In genomic region chrX:40105791-40106676, GRCh38 we compare ENCODE assay signal across 1 cellular context.
TF ChIP-seq lines count a peak whose summit lies in the region.

No MANE protein-coding gene starts in this region.

TF ChIP-seq in HepG2, 621 proteins besides CTCF, POLR2A, EP300 and RAD21 (continued from another document and continues in another):
- TF ChIP-seq SNAPC4 (CRISPR knock-in tag; IDR thresholded peaks at IDR 0.05): no peak
- no peak for TF ChIP-seq ZNF354B (CRISPR knock-in tag; IDR thresholded peaks at IDR 0.05)
- TF ChIP-seq NFYC (CRISPR knock-in tag; IDR thresholded peaks at IDR 0.05): no peak
- TF ChIP-seq, protein P1, sequence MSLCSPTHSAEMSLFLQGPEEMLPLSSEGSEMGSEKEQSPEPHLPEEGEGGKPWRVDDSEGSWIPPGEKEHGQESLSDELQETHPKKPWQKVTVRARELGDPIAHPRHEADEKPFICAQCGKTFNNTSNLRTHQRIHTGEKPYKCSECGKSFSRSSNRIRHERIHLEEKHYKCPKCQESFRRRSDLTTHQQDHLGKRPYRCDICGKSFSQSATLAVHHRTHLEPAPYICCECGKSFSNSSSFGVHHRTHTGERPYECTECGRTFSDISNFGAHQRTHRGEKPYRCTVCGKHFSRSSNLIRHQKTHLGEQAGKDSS (CRISPR knock-in tag; IDR thresholded peaks at IDR 0.05; ENCODE audit: borderline replicate concordance, low read depth): no peak
- TF ChIP-seq HMGA1 (CRISPR knock-in tag; conservative IDR thresholded peaks at IDR 0.05): no peak
- TF ChIP-seq SSRP1 (CRISPR knock-in tag; IDR thresholded peaks at IDR 0.05): no peak
- no peak for TF ChIP-seq DDIT3 (CRISPR knock-in tag; IDR thresholded peaks at IDR 0.05)
- TF ChIP-seq TBL1XR1 (IDR thresholded peaks at IDR 0.05; ENCODE audit: borderline replicate concordance, low read length, partially characterized antibody): no peak
- TF ChIP-seq KLF11 (CRISPR knock-in tag; IDR thresholded peaks at IDR 0.05): no peak
- peak; percentile 19; the same call in 1 of the 2 replicates for TF ChIP-seq TBX2 (CRISPR knock-in tag; IDR thresholded peaks at IDR 0.05; ENCODE audit: borderline replicate concordance)
- no peak for TF ChIP-seq ADNP (CRISPR knock-in tag; IDR thresholded peaks at IDR 0.05)
- peak; percentile 50 for TF ChIP-seq GMEB1 (CRISPR knock-in tag; IDR thresholded peaks at IDR 0.05; ENCODE audit: borderline replicate concordance)
- TF ChIP-seq RBAK (CRISPR knock-in tag; IDR thresholded peaks at IDR 0.05): no peak; the same call in 1 of the 2 replicates
- no peak for TF ChIP-seq AHR (CRISPR knock-in tag; IDR thresholded peaks at IDR 0.05)
- TF ChIP-seq ZNF83 (CRISPR knock-in tag; IDR thresholded peaks at IDR 0.05; ENCODE audit: borderline replicate concordance): no peak
- no peak for TF ChIP-seq RAD51 (IDR thresholded peaks at IDR 0.05; ENCODE audit: borderline replicate concordance)
- no peak for TF ChIP-seq NR2F1 (CRISPR knock-in tag; IDR thresholded peaks at IDR 0.05)
- TF ChIP-seq PAX8 (CRISPR knock-in tag; IDR thresholded peaks at IDR 0.05; ENCODE audit: borderline replicate concordance): no peak
- peak; percentile 13; the same call in 1 of the 2 replicates for TF ChIP-seq ZC3H4 (CRISPR knock-in tag; IDR thresholded peaks at IDR 0.05; ENCODE audit: borderline replicate concordance)
- TF ChIP-seq HNF1A (IDR thresholded peaks at IDR 0.05; ENCODE audit: low read depth): no peak
- TF ChIP-seq HNF1A (CRISPR knock-in tag; IDR thresholded peaks at IDR 0.05; ENCODE audit: borderline replicate concordance): no peak
- TF ChIP-seq RXRB (CRISPR knock-in tag; IDR thresholded peaks at IDR 0.05; ENCODE audit: borderline replicate concordance): no peak
- TF ChIP-seq EEA1 (CRISPR knock-in tag; IDR thresholded peaks at IDR 0.05; ENCODE audit: borderline replicate concordance): 0 out of 2 replicates have a peak, but pooled peaks have one; percentile 1
- TF ChIP-seq PHF8 (CRISPR knock-in tag; IDR thresholded peaks at IDR 0.05): peak; percentile 12; the same call in 1 of the 2 replicates
- TF ChIP-seq TEAD3 (CRISPR knock-in tag; optimal IDR thresholded peaks at IDR 0.05; ENCODE audit: borderline replicate concordance): no peak
- TF ChIP-seq ZFP62 (CRISPR knock-in tag; IDR thresholded peaks at IDR 0.05): no peak
- no peak for TF ChIP-seq ATF3 (CRISPR knock-in tag; IDR thresholded peaks at IDR 0.05)
- no peak for TF ChIP-seq CREB3 (CRISPR knock-in tag; IDR thresholded peaks at IDR 0.05)
- no peak for TF ChIP-seq JUNB (CRISPR knock-in tag; IDR thresholded peaks at IDR 0.05; ENCODE audit: borderline replicate concordance)
- TF ChIP-seq REXO4 (CRISPR knock-in tag; IDR thresholded peaks at IDR 0.05; ENCODE audit: borderline replicate concordance): no peak
- no peak for TF ChIP-seq NFRKB (IDR thresholded peaks at IDR 0.05)
- TF ChIP-seq XRCC5 (optimal IDR thresholded peaks at IDR 0.05; ENCODE audit: low read length): no peak
- no peak for TF ChIP-seq ZNF18 (CRISPR knock-in tag; IDR thresholded peaks at IDR 0.05; ENCODE audit: insufficient replicate concordance)
- no peak for TF ChIP-seq TRAFD1 (CRISPR knock-in tag; IDR thresholded peaks at IDR 0.05; ENCODE audit: borderline replicate concordance)
- no peak for TF ChIP-seq ZNF678 (CRISPR knock-in tag; IDR thresholded peaks at IDR 0.05)
- no peak for TF ChIP-seq HOXA5 (CRISPR knock-in tag; IDR thresholded peaks at IDR 0.05)
- TF ChIP-seq CBX5 (CRISPR knock-in tag; IDR thresholded peaks at IDR 0.05; ENCODE audit: borderline replicate concordance): no peak
- no peak for TF ChIP-seq ZNF253 (CRISPR knock-in tag; IDR thresholded peaks at IDR 0.05; ENCODE audit: borderline replicate concordance)
- no peak for TF ChIP-seq KLF6 (CRISPR knock-in tag; IDR thresholded peaks at IDR 0.05)
- no peak for TF ChIP-seq ZSCAN31 (CRISPR knock-in tag; IDR thresholded peaks at IDR 0.05; ENCODE audit: low read depth)
- TF ChIP-seq HNRNPH1 (optimal IDR thresholded peaks at IDR 0.05; ENCODE audit: low read depth, low read length): no peak
- no peak for TF ChIP-seq ARNTL (CRISPR knock-in tag; IDR thresholded peaks at IDR 0.05)
- TF ChIP-seq, protein P2, sequence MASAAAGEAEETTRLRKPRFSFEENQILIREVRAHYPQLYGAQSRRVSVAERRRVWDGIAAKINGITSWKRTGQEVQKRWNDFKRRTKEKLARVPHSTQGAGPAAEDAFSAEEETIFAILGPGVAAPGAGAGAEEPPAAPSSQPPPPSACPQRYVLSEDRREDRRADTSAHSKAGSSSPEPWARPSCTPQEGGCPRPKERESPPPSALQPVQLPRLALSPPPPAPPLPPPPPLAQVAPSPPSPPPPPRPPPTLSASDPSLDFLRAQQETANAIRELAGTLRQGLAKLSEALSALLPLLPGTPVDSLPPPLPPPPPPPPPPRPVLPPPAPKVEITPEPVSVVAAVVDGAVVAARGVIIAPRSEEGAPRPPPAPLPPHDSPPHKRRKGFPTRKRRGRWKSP (CRISPR knock-in tag; IDR thresholded peaks at IDR 0.05): no peak
- TF ChIP-seq RBFOX2 (IDR thresholded peaks at IDR 0.05; ENCODE audit: low read depth, low read length): peak; percentile 57
- TF ChIP-seq MYC (CRISPR knock-in tag; IDR thresholded peaks at IDR 0.05; ENCODE audit: borderline replicate concordance): peak; percentile 46; the same call in 1 of the 2 replicates
